2 cellular contexts compared by ENCODE assay signal in genomic region chr11:23023319-23023718, GRCh38.
TF ChIP-seq lines count a peak whose summit lies in the region.

No MANE protein-coding gene starts in this region.

TF ChIP-seq in IMR-90, 13 proteins besides CTCF, POLR2A, EP300 and RAD21:
- TF ChIP-seq BHLHE40 (IDR thresholded peaks at IDR 0.05; ENCODE audit: low read depth, low read length), result no peak
- no peak for TF ChIP-seq RFX5 (IDR thresholded peaks at IDR 0.05; ENCODE audit: low read depth, low read length)
- TF ChIP-seq MAFK (IDR thresholded peaks at IDR 0.05; ENCODE audit: low read depth, low read length), result no peak
- TF ChIP-seq CHD1 (IDR thresholded peaks at IDR 0.05; ENCODE audit: low read depth, low read length), result no peak
- TF ChIP-seq FOS (IDR thresholded peaks at IDR 0.05; ENCODE audit: low read depth, low read length), result no peak
- no peak for TF ChIP-seq SMC3 (IDR thresholded peaks at IDR 0.05; ENCODE audit: low read depth, low read length)
- TF ChIP-seq RCOR1 (IDR thresholded peaks at IDR 0.05; ENCODE audit: insufficient replicate concordance, low read length), result no peak

TF ChIP-seq in H1, 55 proteins besides CTCF, POLR2A, EP300 and RAD21:
- TF ChIP-seq CBX8 (IDR thresholded peaks at IDR 0.05; ENCODE audit: borderline replicate concordance, low read depth, low read length) (no peak), ASH2L (IDR thresholded peaks at IDR 0.05; ENCODE audit: low read length) (no peak), POLR2AphosphoS5 (IDR thresholded peaks at IDR 0.05; ENCODE audit: low read depth, low read length) (no peak), JUN (IDR thresholded peaks at IDR 0.05; ENCODE audit: low read depth, low read length) (no peak)
